8 cellular contexts compared by ENCODE assay signal in genomic region chr1:32741417-32742131, GRCh38. TPM values are rescaled to one million over a fixed set of nuclear protein-coding genes. Genes with fewer than 3 reads are reported as not detected.
DNase-seq lines count a peak whose midpoint lies in the region; ATAC-seq and TF ChIP-seq lines count a peak whose summit lies in the region.

No MANE protein-coding gene starts in this region.

- under 1% methylated on average over 20 of the region's 98 CpGs for WGBS in esophagus muscularis mucosa

- no peaks in the 10 kb centered on the region for H3K4me1 Mint-ChIP-seq in activated CD4-positive, alpha-beta T cell treated with anti-CD3 and anti-CD28 coated beads, Interleukin-2, amount 10 ng/mL, durations not matched to agents 24 days and 14 days
- H3K4me1 Mint-ChIP-seq in nephron, result peaks cover 21% of the 10 kb centered on the region

- no peaks in the 10 kb centered on the region for H3K36me3 Mint-ChIP-seq in activated CD4-positive, alpha-beta T cell treated with anti-CD3 and anti-CD28 coated beads, Interleukin-2, amount 10 ng/mL, durations not matched to agents 24 days and 14 days (ENCODE audit: low read depth)
- H3K36me3 Mint-ChIP-seq in nephron (ENCODE audit: low read depth), result no peaks in the 10 kb centered on the region

- H3K9me3 ChIP-seq in SJCRH30 (replicated peaks) (no peaks in the 10 kb centered on the region), esophagus muscularis mucosa (no peaks in the 10 kb centered on the region)

- H3K36me3 ChIP-seq in SJCRH30 (no peaks in the 10 kb centered on the region), esophagus muscularis mucosa (no peaks in the 10 kb centered on the region)

- TF ChIP-seq EP300 in esophagus muscularis mucosa (IDR thresholded peaks at IDR 0.05), result no peak

- peak overlapping the region; percentile 70 for H3K4me3 Mint-ChIP-seq in activated CD4-positive, alpha-beta T cell treated with anti-CD3 and anti-CD28 coated beads, Interleukin-2, amount 10 ng/mL, durations not matched to agents 24 days and 14 days
- H3K4me3 Mint-ChIP-seq in nephron, result peak overlapping the region; percentile 86 to 89 (median 88)

- TF ChIP-seq POLR2A in esophagus muscularis mucosa (IDR thresholded peaks at IDR 0.05; ENCODE audit: low read depth), result no peak

- H3K9me3 Mint-ChIP-seq in activated CD4-positive, alpha-beta T cell treated with anti-CD3 and anti-CD28 coated beads, Interleukin-2, amount 10 ng/mL, durations not matched to agents 24 days and 14 days, result no peaks in the 10 kb centered on the region
- no peaks in the 10 kb centered on the region for H3K9me3 Mint-ChIP-seq in nephron

- H3K4me3 ChIP-seq in SJCRH30 (peak overlapping the region; percentile 70), esophagus muscularis mucosa (peak overlapping the region; percentile 82 to 91 (median 88))

- DNase-seq in activated CD4-positive, alpha-beta T cell treated with anti-CD3 and anti-CD28 coated beads, Interleukin-2, amount 10 ng/mL, durations not matched to agents 24 days and 14 days, result peak; percentile 67
- DNase-seq in activated CD4-positive, alpha-beta T cell treated with anti-CD3 and anti-CD28 coated beads, Interleukin-2, amount 50 U/mL, for 48 hours, result no peak
- DNase-seq in SJCRH30, result peak; percentile 46 to 49
- DNase-seq in esophagus muscularis mucosa (ENCODE audit: extremely low spot score), result no peak
- DNase-seq in NCI-H2107 (lab: John Stamatoyannopoulos, UW), result no peak

- ATAC-seq in HG02973 (IDR thresholded peaks at IDR 0.05; ENCODE audit: unreplicated experiment), result no peak
- no peak for ATAC-seq in HG03095 (IDR thresholded peaks at IDR 0.05; ENCODE audit: unreplicated experiment)

- H3K27me3 Mint-ChIP-seq in activated CD4-positive, alpha-beta T cell treated with anti-CD3 and anti-CD28 coated beads, Interleukin-2, amount 10 ng/mL, durations not matched to agents 24 days and 14 days, result peaks cover 47% of the 10 kb centered on the region
- H3K27me3 Mint-ChIP-seq in nephron (ENCODE audit: low read depth), result peaks cover 5% of the 10 kb centered on the region

- intact Hi-C loops in activated CD4-positive, alpha-beta T cell treated with anti-CD3 and anti-CD28 coated beads, Interleukin-2, amount 10 ng/mL, durations not matched to agents 24 days and 14 days (cut with micrococcal nuclease), result no loop called here
- intact Hi-C loops in esophagus muscularis mucosa (cut with DNase I), result no loop called here

- peak; percentile 43 to 50 (median 49) for TF ChIP-seq CTCF in esophagus muscularis mucosa (IDR thresholded peaks at IDR 0.05)
- TF ChIP-seq CTCF in nephron (IDR thresholded peaks at IDR 0.05; ENCODE audit: unreplicated experiment in 3 of 3), result peak; percentile 10 to 50 (median 16)

- H3K4me1 ChIP-seq in SJCRH30, result peaks cover 21% of the 10 kb centered on the region
- H3K4me1 ChIP-seq in esophagus muscularis mucosa, result peaks cover 24 to 38% (median 30%) of the 10 kb centered on the region in 4 donors

- no peaks in the 10 kb centered on the region for H3K27me3 ChIP-seq in SJCRH30
- H3K27me3 ChIP-seq in esophagus muscularis mucosa, result no peaks in the 10 kb centered on the region

- H3K27ac ChIP-seq in SJCRH30 (no peak overlapping the region), esophagus muscularis mucosa (replicated peaks in 1 of 4) (peak overlapping the region; percentile 92 to 96 (median 94))

- H3K27ac Mint-ChIP-seq in activated CD4-positive, alpha-beta T cell treated with anti-CD3 and anti-CD28 coated beads, Interleukin-2, amount 10 ng/mL, durations not matched to agents 24 days and 14 days, result no peak overlapping the region
- H3K27ac Mint-ChIP-seq in nephron, result peak overlapping the region in 2 of 3 experiments; percentile 69 to 71

RNA-seq across cellular contexts. Expression of gene SYNC, which starts 39.0 kb away (rescaled TPM):
- not detected in 2 replicates for total RNA-seq in activated CD4-positive, alpha-beta T cell treated with anti-CD3 and anti-CD28 coated beads, Interleukin-2, amount 10 ng/mL, durations not matched to agents 24 days and 14 days
- 1.1 and 1.6 TPM in 2 replicates for total RNA-seq in SJCRH30 (2014; rRNA removed; shearing (Covaris generic))
- total RNA-seq in esophagus muscularis mucosa, result 100 to 1,000 TPM; 111 to 201 (median 153) TPM

Comparison
In these comparisons a context has a peak if more than half of its experiments do, and no peak if none do; other contexts are left out.
1. DNase-seq: peak in activated CD4-positive, alpha-beta T cell treated with anti-CD3 and anti-CD28 coated beads, Interleukin-2, amount 10 ng/mL, durations not matched to agents 24 days and 14 days (single experiment) and SJCRH30 (2 of 2); none in activated CD4-positive, alpha-beta T cell treated with anti-CD3 and anti-CD28 coated beads, Interleukin-2, amount 50 U/mL, for 48 hours (0 of 2), esophagus muscularis mucosa (single experiment) and NCI-H2107 (single experiment).
2. RNA of gene SYNC, which starts 39.0 kb away (total RNA-seq): 111 to 201 TPM in esophagus muscularis mucosa; 1.1 to 1.6 TPM in SJCRH30 and not detected in activated CD4-positive, alpha-beta T cell treated with anti-CD3 and anti-CD28 coated beads, Interleukin-2, amount 10 ng/mL, durations not matched to agents 24 days and 14 days; every median in the first group is over 10 times any median in the second.